Comparison of ENCODE assay signal across 8 cellular contexts in genomic region chr2:126579868-126580267, GRCh38.
"Had no signal": no experiment of that assay in that cellular context is flagged by ENCODE, and none has a peak within 500 bp of the region (broad histone marks: within the 10 kb centered on the region; RNA-seq: fewer than 3 reads in every experiment).

No MANE protein-coding gene starts in this region.

- DNase-seq: GDM1, GF-D8 had no signal

- H3K4me3 ChIP-seq: GM12878 had no signal

- FAIRE-seq: G401.6, GM12878, GM12891, GM12892, GM18507, GM19239 had no signal

- ATAC-seq: GM12878 had no signal
